ENCODE assay signal across 1 cellular context in genomic region chr11:66592457-66593302, GRCh38.
A peak's percentile ranks its signal among the peaks of the same experiment; 100 is the strongest.
TF ChIP-seq lines count a peak whose summit lies in the region.

CCDC87 (minus strand) TSS chr11:66593063; CDS start chr11:66593015, 48 bp downstream.
CCS (plus strand) TSS chr11:66593185; CDS start chr11:66593262, 77 bp downstream.

TF ChIP-seq in K562, 482 proteins besides CTCF, POLR2A, EP300 and RAD21 (continued from another document and continues in another):
- TF ChIP-seq SAFB (IDR thresholded peaks at IDR 0.05; ENCODE audit: borderline replicate concordance, low read depth, low read length), result no peak
- TF ChIP-seq BCLAF1 (IDR thresholded peaks at IDR 0.05; ENCODE audit: borderline replicate concordance in 1 of 2, control insufficient read depth in 1 of 2, low read depth in 2 of 2, low read length in 1 of 2), result no peak
- TF ChIP-seq IRF2 (CRISPR knock-in tag; IDR thresholded peaks at IDR 0.05), result no peak
- no peak for TF ChIP-seq BHLHE40 (IDR thresholded peaks at IDR 0.05; ENCODE audit: low read length)
- no peak for TF ChIP-seq ZNF584 (CRISPR knock-in tag; IDR thresholded peaks at IDR 0.05; ENCODE audit: low read depth)
- no peak; the same call in 1 of the 2 replicates for TF ChIP-seq ARID1B (IDR thresholded peaks at IDR 0.05)
- no peak; the same call in 1 of the 2 replicates for TF ChIP-seq GTF2F1 (IDR thresholded peaks at IDR 0.05; ENCODE audit: low read depth, low read length)
- TF ChIP-seq NFIC (IDR thresholded peaks at IDR 0.05), result peak; percentile 80
- TF ChIP-seq ID3 (CRISPR knock-in tag; IDR thresholded peaks at IDR 0.05), result no peak
- 0 out of 2 replicates have a peak, but pooled peaks have one; percentile 18 for TF ChIP-seq ID3 (tag; IDR thresholded peaks at IDR 0.05)
- no peak for TF ChIP-seq POLR3G (IDR thresholded peaks at IDR 0.05; ENCODE audit: extremely low read depth, insufficient read length, insufficient replicate concordance)
- no peak; the same call in 1 of the 2 replicates for TF ChIP-seq GMEB1 (CRISPR knock-in tag; IDR thresholded peaks at IDR 0.05)
- peak in 1 of 2 experiments; percentile 83; a peak in 2 of 4 replicates for TF ChIP-seq HDAC1 (IDR thresholded peaks at IDR 0.05)
- no peak for TF ChIP-seq CREBBP (IDR thresholded peaks at IDR 0.05; ENCODE audit: low read depth, low read length)
- no peak for TF ChIP-seq MTA1 (IDR thresholded peaks at IDR 0.05; ENCODE audit: borderline replicate concordance)
- no peak for TF ChIP-seq ATF3 (IDR thresholded peaks at IDR 0.05)
- no peak for TF ChIP-seq ATF3 (CRISPR knock-in tag; conservative IDR thresholded peaks at IDR 0.05)
- TF ChIP-seq ZNF277 (CRISPR knock-in tag; IDR thresholded peaks at IDR 0.05; ENCODE audit: borderline replicate concordance), result no peak
- peak in 1 of 2 experiments; percentile 56; a peak in 1 of 4 replicates for TF ChIP-seq RCOR1 (IDR thresholded peaks at IDR 0.05; ENCODE audit: borderline replicate concordance in 1 of 2, low read depth in 2 of 2, low read length in 2 of 2)
- TF ChIP-seq CREB1 (IDR thresholded peaks at IDR 0.05), result peak; percentile 60
- peak; percentile 83 for TF ChIP-seq CREB1 (CRISPR knock-in tag; IDR thresholded peaks at IDR 0.05)
- no peak for TF ChIP-seq ZBTB40 (IDR thresholded peaks at IDR 0.05)
- TF ChIP-seq ZBTB40 (CRISPR knock-in tag; IDR thresholded peaks at IDR 0.05), result no peak
- TF ChIP-seq CBX8 (IDR thresholded peaks at IDR 0.05; ENCODE audit: borderline replicate concordance, extremely low read depth, low read depth, low read length, poor library complexity, severe bottlenecking), result no peak
- no peak for TF ChIP-seq ZC3H4 (CRISPR knock-in tag; IDR thresholded peaks at IDR 0.05; ENCODE audit: borderline replicate concordance)
- no peak for TF ChIP-seq HMBOX1 (IDR thresholded peaks at IDR 0.05)
- no peak for TF ChIP-seq ZKSCAN8 (CRISPR knock-in tag; IDR thresholded peaks at IDR 0.05)
- TF ChIP-seq HES1 (IDR thresholded peaks at IDR 0.05; ENCODE audit: low read depth), result no peak
- no peak for TF ChIP-seq ZNF175 (CRISPR knock-in tag; IDR thresholded peaks at IDR 0.05; ENCODE audit: low read depth)
- no peak for TF ChIP-seq ZFP91 (CRISPR knock-in tag; IDR thresholded peaks at IDR 0.05)
- no peak for TF ChIP-seq NR2C1 (IDR thresholded peaks at IDR 0.05)
- TF ChIP-seq NR2C1 (tag; IDR thresholded peaks at IDR 0.05), result peak; percentile 52; the same call in 1 of the 2 replicates
- TF ChIP-seq ZNF395 (CRISPR knock-in tag; IDR thresholded peaks at IDR 0.05), result no peak
- no peak for TF ChIP-seq SRF (CRISPR knock-in tag; IDR thresholded peaks at IDR 0.05)
- no peak for TF ChIP-seq ZSCAN29 (IDR thresholded peaks at IDR 0.05)
